16 cellular contexts compared by ENCODE assay signal in genomic region chr1:202245391-202245790, GRCh38. TPM values are rescaled to one million over a fixed set of nuclear protein-coding genes. Genes with fewer than 3 reads are reported as not detected.
DNase-seq lines count a peak whose midpoint lies in the region; ATAC-seq and TF ChIP-seq lines count a peak whose summit lies in the region.
"Had no signal": no experiment of that assay in that cellular context is flagged by ENCODE, and none has a peak within 500 bp of the region (broad histone marks: within the 10 kb centered on the region; RNA-seq: fewer than 3 reads in every experiment).

No MANE protein-coding gene starts in this region.

- H3K9me3 Mint-ChIP-seq in activated T-cell treated with anti-CD3 and anti-CD28 coated beads, Interleukin-2, amount 50 U/mL, for 24 hours, result no peaks in the 10 kb centered on the region
- H3K9me3 Mint-ChIP-seq in activated T-cell treated with anti-CD3 and anti-CD28 coated beads, Interleukin-2, amount 50 U/mL, for 72 hours, result no peaks in the 10 kb centered on the region
- H3K9me3 Mint-ChIP-seq in endodermal cell, result no peaks in the 10 kb centered on the region
- H3K9me3 Mint-ChIP-seq in T-helper 2 cell treated with Interferon-gamma antibody and Interleukin-4, amounts not matched to agents 5 μg/mL and 100 μg/mL, for 36 hours, result no peaks in the 10 kb centered on the region

- no peak overlapping the region for H3K4me3 Mint-ChIP-seq in activated T-cell treated with anti-CD3 and anti-CD28 coated beads, Interleukin-2, amount 50 U/mL, for 24 hours
- H3K4me3 Mint-ChIP-seq in activated T-cell treated with anti-CD3 and anti-CD28 coated beads, Interleukin-2, amount 50 U/mL, for 72 hours, result no peak overlapping the region
- no peak overlapping the region for H3K4me3 Mint-ChIP-seq in endodermal cell
- H3K4me3 Mint-ChIP-seq in T-helper 2 cell treated with Interferon-gamma antibody and Interleukin-4, amounts not matched to agents 5 μg/mL and 100 μg/mL, for 36 hours, result no peak overlapping the region

- no peak overlapping the region for H3K9ac ChIP-seq in endodermal cell (ENCODE audit: extremely low read depth, low read length, poor library complexity, severe bottlenecking)

- no peak for TF ChIP-seq CTCF in endodermal cell (conservative IDR thresholded peaks at IDR 0.05)

- intact Hi-C loops in posterior vena cava (cut with DNase I), result no loop called here
- intact Hi-C loops in right cardiac atrium (cut with DNase I), result no loop called here

- H3K27ac ChIP-seq in endodermal cell (ENCODE audit: low read depth, low read length) (no peak overlapping the region), SJCRH30 (no peak overlapping the region), right cardiac atrium (ENCODE audit: low read length) (no peak overlapping the region)
- H3K27ac ChIP-seq: C4-2B had no signal

- no peak for ATAC-seq in activated T-cell treated with anti-CD3 and anti-CD28 coated beads, Interleukin-2, amount 50 U/mL, for 72 hours (replicated peaks in 1 of 2)
- ATAC-seq in right cardiac atrium, result no peak
- ATAC-seq: Right ventricle myocardium inferior had no signal

- no peaks in the 10 kb centered on the region for H3K36me3 Mint-ChIP-seq in activated T-cell treated with anti-CD3 and anti-CD28 coated beads, Interleukin-2, amount 50 U/mL, for 24 hours (ENCODE audit: low read depth)
- H3K36me3 Mint-ChIP-seq in activated T-cell treated with anti-CD3 and anti-CD28 coated beads, Interleukin-2, amount 50 U/mL, for 72 hours (ENCODE audit: insufficient read depth in 2 of 2), result no peaks in the 10 kb centered on the region
- no peaks in the 10 kb centered on the region for H3K36me3 Mint-ChIP-seq in endodermal cell (ENCODE audit: low read depth)
- no peaks in the 10 kb centered on the region for H3K36me3 Mint-ChIP-seq in T-helper 2 cell treated with Interferon-gamma antibody and Interleukin-4, amounts not matched to agents 5 μg/mL and 100 μg/mL, for 36 hours (ENCODE audit: low read depth)

- no peaks in the 10 kb centered on the region for H3K4me1 Mint-ChIP-seq in activated T-cell treated with anti-CD3 and anti-CD28 coated beads, Interleukin-2, amount 50 U/mL, for 24 hours (ENCODE audit: low read depth)
- no peaks in the 10 kb centered on the region for H3K4me1 Mint-ChIP-seq in activated T-cell treated with anti-CD3 and anti-CD28 coated beads, Interleukin-2, amount 50 U/mL, for 72 hours (ENCODE audit: low read depth)
- peaks cover 13% of the 10 kb centered on the region for H3K4me1 Mint-ChIP-seq in endodermal cell
- no peaks in the 10 kb centered on the region for H3K4me1 Mint-ChIP-seq in T-helper 2 cell treated with Interferon-gamma antibody and Interleukin-4, amounts not matched to agents 5 μg/mL and 100 μg/mL, for 36 hours (ENCODE audit: low read depth)

- no peaks in the 10 kb centered on the region for H3K36me3 ChIP-seq in endodermal cell (ENCODE audit: control insufficient read depth, insufficient read depth, low read length)
- no peaks in the 10 kb centered on the region for H3K36me3 ChIP-seq in SJCRH30

- H3K27ac Mint-ChIP-seq in activated T-cell treated with anti-CD3 and anti-CD28 coated beads, Interleukin-2, amount 50 U/mL, for 24 hours, result no peak overlapping the region
- no peak overlapping the region for H3K27ac Mint-ChIP-seq in activated T-cell treated with anti-CD3 and anti-CD28 coated beads, Interleukin-2, amount 50 U/mL, for 72 hours
- H3K27ac Mint-ChIP-seq in endodermal cell, result no peak overlapping the region
- H3K27ac Mint-ChIP-seq in T-helper 2 cell treated with Interferon-gamma antibody and Interleukin-4, amounts not matched to agents 5 μg/mL and 100 μg/mL, for 36 hours, result no peak overlapping the region

- DNase-seq in activated T-cell treated with anti-CD3 and anti-CD28 coated beads, Interleukin-2, amount 50 U/mL, for 24 hours, result peak; percentile 13
- DNase-seq in activated T-cell treated with anti-CD3 and anti-CD28 coated beads, Interleukin-2, amount 50 U/mL, for 72 hours, result no peak
- DNase-seq in NCI-H69 (lab: John Stamatoyannopoulos, UW) (peak; percentile 64), endodermal cell (peak; percentile 22), posterior vena cava (ENCODE audit: low spot score) (peak; percentile 62), SJCRH30 (no peak), right cardiac atrium (no peak)
- no peak for DNase-seq in T-helper 2 cell treated with Interferon-gamma antibody and Interleukin-4, amounts not matched to agents 5 μg/mL and 100 μg/mL, for 36 hours (ENCODE audit: low spot score)
- DNase-seq: 8988T, EL, Kasumi-1, NCI-H2081 treated with DMSO at 0.1 percent for 48 hours had no signal

- H3K4me3 ChIP-seq in endodermal cell (ENCODE audit: low read length) (no peak overlapping the region), SJCRH30 (no peak overlapping the region), right cardiac atrium (ENCODE audit: low read length) (no peak overlapping the region)

- H3K4me1 ChIP-seq in endodermal cell (ENCODE audit: control insufficient read depth, insufficient read depth, low read length), result peaks cover 3% of the 10 kb centered on the region
- H3K4me1 ChIP-seq in SJCRH30, result peaks cover 22% of the 10 kb centered on the region
- no peaks in the 10 kb centered on the region for H3K4me1 ChIP-seq in right cardiac atrium (ENCODE audit: control insufficient read depth, insufficient read depth, low read length)

- H3K9me3 ChIP-seq in endodermal cell (ENCODE audit: control insufficient read depth, low read length) (no peaks in the 10 kb centered on the region), SJCRH30 (replicated peaks) (no peaks in the 10 kb centered on the region), right cardiac atrium (ENCODE audit: control insufficient read depth, low read length) (no peaks in the 10 kb centered on the region)

- WGBS in endodermal cell (ENCODE audit: insufficient coverage in 1 of 2, insufficient read length in 1 of 2), 2 experiments, result 95 to 98% methylated on average over 6 to 8 of the region's 8 CpGs
- 90% methylated on average over 8 of the region's 8 CpGs for WGBS in right cardiac atrium

- peaks cover 3% of the 10 kb centered on the region for H3K27me3 Mint-ChIP-seq in activated T-cell treated with anti-CD3 and anti-CD28 coated beads, Interleukin-2, amount 50 U/mL, for 24 hours
- H3K27me3 Mint-ChIP-seq in activated T-cell treated with anti-CD3 and anti-CD28 coated beads, Interleukin-2, amount 50 U/mL, for 72 hours (ENCODE audit: low read depth), result peaks cover 3% of the 10 kb centered on the region
- H3K27me3 Mint-ChIP-seq in endodermal cell (ENCODE audit: insufficient read depth), result peaks cover 1% of the 10 kb centered on the region
- peaks cover 12% of the 10 kb centered on the region for H3K27me3 Mint-ChIP-seq in T-helper 2 cell treated with Interferon-gamma antibody and Interleukin-4, amounts not matched to agents 5 μg/mL and 100 μg/mL, for 36 hours (ENCODE audit: low read depth)

- H3K27me3 ChIP-seq in endodermal cell (ENCODE audit: control insufficient read depth, insufficient read depth, low read length, poor library complexity, severe bottlenecking), result no peaks in the 10 kb centered on the region
- H3K27me3 ChIP-seq in SJCRH30, result peaks cover 4% of the 10 kb centered on the region; the same call in 1 of the 2 replicates
- H3K27me3 ChIP-seq in right cardiac atrium (ENCODE audit: control insufficient read depth, insufficient read depth), result no peaks in the 10 kb centered on the region

RNA-seq across cellular contexts. Expression of gene LGR6, which starts 51.8 kb away (rescaled TPM):
- total RNA-seq in activated T-cell treated with anti-CD3 and anti-CD28 coated beads, Interleukin-2, amount 50 U/mL, for 72 hours, result under 1 TPM; 0.22 to 0.69 TPM
- total RNA-seq in endodermal cell, result 1 to 10 TPM in 1 of 2 donors, under 1 TPM in 1; 0.73 to 1.5 TPM
- polyA plus RNA-seq in endodermal cell (2013, experiment 1 of 2), result 0.57 TPM
- 0.79 TPM for polyA plus RNA-seq in endodermal cell (2013, experiment 2 of 2)
- under 1 TPM; 0.28 to 0.43 TPM for total RNA-seq in posterior vena cava
- not detected in 2 replicates for total RNA-seq in SJCRH30 (2014; rRNA removed; shearing (Covaris generic))
- 10 to 100 TPM; 22.4 to 52.7 (median 35.8) TPM for total RNA-seq in right cardiac atrium
- 22.5 TPM for polyA plus RNA-seq in right cardiac atrium
- total RNA-seq: OCI-LY7, SK-MEL-5 had no signal

Comparison
In these comparisons a context has a peak if more than half of its experiments do, and no peak if none do; other contexts are left out.
1. DNase-seq: peak in activated T-cell treated with anti-CD3 and anti-CD28 coated beads, Interleukin-2, amount 50 U/mL, for 24 hours (single experiment), NCI-H69 (single experiment), endodermal cell (single experiment) and posterior vena cava (single experiment); none in activated T-cell treated with anti-CD3 and anti-CD28 coated beads, Interleukin-2, amount 50 U/mL, for 72 hours (0 of 2), T-helper 2 cell treated with Interferon-gamma antibody and Interleukin-4, amounts not matched to agents 5 μg/mL and 100 μg/mL, for 36 hours (single experiment), SJCRH30 (0 of 2) and right cardiac atrium (0 of 3).
2. RNA of gene LGR6, which starts 51.8 kb away (total RNA-seq): 22.4 to 52.7 TPM in right cardiac atrium; 0.73 to 1.5 TPM in endodermal cell, 0.22 to 0.69 TPM in activated T-cell treated with anti-CD3 and anti-CD28 coated beads, Interleukin-2, amount 50 U/mL, for 72 hours, 0.28 to 0.43 TPM in posterior vena cava and not detected in SJCRH30; every median in the first group is over 4 times any median in the second.